In genomic region chr19:37079238-37079637, GRCh38 we compare ENCODE assay signal across 8 cellular contexts. TPM values are rescaled to one million over a fixed set of nuclear protein-coding genes. Genes with fewer than 3 reads are reported as not detected.
DNase-seq lines count a peak whose midpoint lies in the region; FAIRE-seq and TF ChIP-seq lines count a peak whose summit lies in the region.

No MANE protein-coding gene starts in this region.

- H3K27ac ChIP-seq in DOHH2 (ENCODE audit: low read depth, low read length) (no peak overlapping the region), H1 (ENCODE audit: low read depth, low read length) (no peak overlapping the region), ovary (no peak overlapping the region)

- H3K56ac ChIP-seq in H1 (replicated peaks; ENCODE audit: insufficient read length, low read depth, low read length) = no peak overlapping the region

- H4K91ac ChIP-seq in H1 (replicated peaks; ENCODE audit: insufficient read length, low read length) = no peak overlapping the region

- H2BK20ac ChIP-seq in H1 (ENCODE audit: low read length) = no peak overlapping the region

- no peak for TF ChIP-seq CTCF in DOHH2 (IDR thresholded peaks at IDR 0.05; ENCODE audit: low read depth, low read length, poor library complexity, severe bottlenecking)
- no peak for TF ChIP-seq CTCF in H1 (IDR thresholded peaks at IDR 0.05; ENCODE audit: control extremely low read depth in 1 of 3, insufficient read depth in 1 of 3, low read depth in 1 of 3, low read length in 3 of 3)
- no peak for TF ChIP-seq CTCF in ovary (IDR thresholded peaks at IDR 0.05)

- TF ChIP-seq POLR2A in H1 (IDR thresholded peaks at IDR 0.05; ENCODE audit: control extremely low read depth in 1 of 2, low read depth in 2 of 2, low read length in 2 of 2) (no peak), ovary (IDR thresholded peaks at IDR 0.05) (no peak)

- no peak overlapping the region for H4K8ac ChIP-seq in H1 (ENCODE audit: extremely low read depth, insufficient read depth, low read length)

- no peak for TF ChIP-seq RAD21 in H1 (IDR thresholded peaks at IDR 0.05 in 1 of 2, conservative IDR thresholded peaks at IDR 0.05 in 1 of 2; ENCODE audit: low read depth in 2 of 2, low read length in 2 of 2)

- peak overlapping the region; percentile 83 for H3K4me3 ChIP-seq in DOHH2 (ENCODE audit: low read length)
- peak overlapping the region; percentile 99 for H3K4me3 ChIP-seq in NT2/D1 (ENCODE audit: insufficient read length, low read depth)
- H3K4me3 ChIP-seq in H1 (ENCODE audit: extremely low read depth in 1 of 4, insufficient read depth in 2 of 4, low read depth in 3 of 4, low read length in 4 of 4) = peak overlapping the region; percentile 95 to 100 (median 98); a peak in 7 of 8 replicates
- H3K4me3 ChIP-seq in ovary = peak overlapping the region; percentile 68
- no peak overlapping the region; the same call in 1 of the 2 replicates for H3K4me3 ChIP-seq in H7 (ENCODE audit: insufficient read depth, low read depth, low read length)

- POLR2A ChIA-PET in H1 (lab: Charles Lee; ENCODE audit: partially characterized antibody) = interaction anchor here (1.0 kb wide), 1 partner anchor 9 kb away, joined by 3 read pairs; no protein-coding TSS in a partner anchor

- H3K4me1 ChIP-seq in DOHH2 (ENCODE audit: control insufficient read depth, low read length) (peaks cover 15% of the 10 kb centered on the region), NT2/D1 (ENCODE audit: insufficient read depth, insufficient read length) (no peaks in the 10 kb centered on the region), H1 (replicated peaks in 1 of 4; ENCODE audit: control insufficient read depth in 3 of 4, insufficient read depth in 4 of 4, low read length in 3 of 4) (peaks cover 0 to 7% (median under 1%) of the 10 kb centered on the region in 4 experiments; a peak in 3 of 7 replicates), ovary (ENCODE audit: insufficient read depth) (peaks cover 6% of the 10 kb centered on the region)

- H3K27me3 ChIP-seq in DOHH2 (ENCODE audit: control insufficient read depth, low read length) (no peaks in the 10 kb centered on the region), NT2/D1 (ENCODE audit: insufficient read depth, insufficient read length) (no peaks in the 10 kb centered on the region), H1 (replicated peaks in 1 of 4; ENCODE audit: control insufficient read depth in 3 of 4, extremely low read depth in 1 of 4, insufficient read depth in 3 of 4, low read length in 3 of 4) (no peaks in the 10 kb centered on the region), ovary (no peaks in the 10 kb centered on the region), H7 (ENCODE audit: control insufficient read depth, insufficient read depth, low read length) (no peaks in the 10 kb centered on the region)

- H2BK5ac ChIP-seq in H1 (ENCODE audit: low read depth, low read length) = no peak overlapping the region

- no peak overlapping the region for H2BK12ac ChIP-seq in H1 (ENCODE audit: low read depth, low read length)

- H3K14ac ChIP-seq in H1 (ENCODE audit: insufficient read length) = no peak overlapping the region

- no peak overlapping the region for H2BK120ac ChIP-seq in H1 (replicated peaks; ENCODE audit: low read depth, low read length)

- H3K4me2 ChIP-seq in DOHH2 (ENCODE audit: low read length) = peak overlapping the region; percentile 83
- H3K4me2 ChIP-seq in H1 (ENCODE audit: insufficient read depth in 1 of 2, low read depth in 2 of 2, low read length in 2 of 2) = peak overlapping the region; percentile 92 to 99

- H3K18ac ChIP-seq in H1 (ENCODE audit: extremely low read depth, low read length) = no peak overlapping the region

- H3F3A ChIP-seq in DOHH2 (ENCODE audit: control insufficient read depth, insufficient read depth) = no peaks in the 10 kb centered on the region

- FAIRE-seq in H1 (lab: Jason Lieb, UNC) = no peak

- no peak overlapping the region for H2BK15ac ChIP-seq in H1 (ENCODE audit: low read length)

- intact Hi-C loops in ovary (cut with DNase I) = no loop called here

- peaks cover 13% of the 10 kb centered on the region for H3K23me2 ChIP-seq in H1 (ENCODE audit: low read depth, low read length)

- H3K9me3 ChIP-seq in DOHH2 (ENCODE audit: control insufficient read depth, insufficient read depth, low read length) (peaks cover 16% of the 10 kb centered on the region; the same call in 1 of the 2 replicates), NT2/D1 (ENCODE audit: insufficient read depth, low read length) (peaks cover 13% of the 10 kb centered on the region; the same call in 1 of the 2 replicates), H1 (ENCODE audit: insufficient read depth in 2 of 2, low read depth in 1 of 2, low read length in 1 of 2) (peaks cover 4 to 16% of the 10 kb centered on the region in 2 experiments), ovary (peaks cover 2 to 4% of the 10 kb centered on the region in 2 donors)

- H3K79me2 ChIP-seq in DOHH2 (ENCODE audit: control insufficient read depth, low read length) = peaks cover 15% of the 10 kb centered on the region
- H3K79me2 ChIP-seq in H1 (ENCODE audit: control insufficient read depth in 1 of 2, insufficient read depth in 2 of 2, low read length in 2 of 2) = peaks cover 4 to 18% of the 10 kb centered on the region in 2 experiments

- H3K23ac ChIP-seq in H1 (ENCODE audit: insufficient read length) = no peak overlapping the region

- 83% methylated on average over 4 of the region's 4 CpGs; no CpG with 5 or more reads in 1 of the 2 experiments for whole genome bisulfite sequencing in H1 (ENCODE audit: extremely low coverage in 1 of 2, insufficient coverage in 1 of 2, insufficient read length in 1 of 2, insufficient replicate concordance in 2 of 2, low coverage in 1 of 2, low lambda C conversion rate in 2 of 2, missing lambda C conversion rate in 1 of 2), 2 experiments
- WGBS in ovary, 3 donors = 76 to 82% (median 79%) methylated on average over 4 of the region's 4 CpGs

- H2AK5ac ChIP-seq in H1 (ENCODE audit: low read depth, low read length) = no peak overlapping the region

- H3K4ac ChIP-seq in H1 (replicated peaks; ENCODE audit: insufficient read length, low read depth, low read length) = no peak overlapping the region

- TF ChIP-seq EP300 in H1 (IDR thresholded peaks at IDR 0.05; ENCODE audit: borderline replicate concordance in 1 of 2, low read depth in 2 of 2, low read length in 2 of 2) (no peak), ovary (IDR thresholded peaks at IDR 0.05) (no peak)

- H3K36me3 ChIP-seq in DOHH2 (ENCODE audit: control insufficient read depth, low read length) (no peaks in the 10 kb centered on the region), NT2/D1 (ENCODE audit: insufficient read depth, insufficient read length, low read length) (no peaks in the 10 kb centered on the region), H1 (ENCODE audit: control insufficient read depth in 2 of 4, insufficient read depth in 4 of 4, low read length in 3 of 4) (no peaks in the 10 kb centered on the region; a peak in 1 of 8 replicates), ovary (no peaks in the 10 kb centered on the region), H7 (replicated peaks; ENCODE audit: control insufficient read depth, insufficient read depth, low read length) (no peaks in the 10 kb centered on the region)

- CTCF ChIA-PET in H1 (lab: Charles Lee; ENCODE audit: partially characterized antibody) = no interaction called here

- no peak for DNase-seq in NT2/D1 (ENCODE audit: low read depth, low spot score)
- no peak for DNase-seq in H1 (ENCODE audit: low read depth in 1 of 2, low spot score in 2 of 2)
- DNase-seq in ovary = no peak
- DNase-seq in DMS114 treated with DMSO at 0.1 percent for 48 hours (lab: John Stamatoyannopoulos, UW; ENCODE audit: unreplicated experiment) = no peak
- DNase-seq in cortex of kidney (lab: John Stamatoyannopoulos, UW) = no peak
- no peak for DNase-seq in dedifferentiated amniotic fluid mesenchymal stem cell (ENCODE audit: extremely low spot score)
- DNase-seq in H7 = no peak

- peaks cover 10% of the 10 kb centered on the region for H3K79me1 ChIP-seq in H1 (ENCODE audit: low read depth, low read length)

- H3K9me2 ChIP-seq in DOHH2 (replicated peaks; ENCODE audit: control insufficient read depth, low read length) = no peaks in the 10 kb centered on the region

- H3K9ac ChIP-seq in NT2/D1 (ENCODE audit: insufficient read length, low read depth) (peak overlapping the region; percentile 96), H1 (replicated peaks in 1 of 4; ENCODE audit: extremely low read depth in 1 of 4, low read depth in 3 of 4, low read length in 3 of 4) (peak overlapping the region in 2 of 4 experiments; percentile 77 to 94; a peak in 3 of 7 replicates)

- H4K5ac ChIP-seq in H1 (ENCODE audit: insufficient read length, low read depth, low read length) = no peak overlapping the region

- peak overlapping the region; percentile 100; the same call in 1 of the 2 replicates for H2AFZ ChIP-seq in H1 (ENCODE audit: low read length)

- H4K20me1 ChIP-seq in DOHH2 (ENCODE audit: control insufficient read depth, insufficient read depth, low read depth, low read length) (no peaks in the 10 kb centered on the region), H1 (replicated peaks in 1 of 2; ENCODE audit: control insufficient read depth in 1 of 2, insufficient read depth in 2 of 2, low read length in 2 of 2) (no peaks in the 10 kb centered on the region)

TF ChIP-seq in H1, 55 proteins besides CTCF, POLR2A, EP300 and RAD21 (continues in another document):
- TF ChIP-seq FOSL1 (IDR thresholded peaks at IDR 0.05; ENCODE audit: insufficient read depth, low read depth, low read length) (no peak), BACH1 (IDR thresholded peaks at IDR 0.05; ENCODE audit: low read length) (no peak), POLR2AphosphoS5 (IDR thresholded peaks at IDR 0.05; ENCODE audit: low read depth, low read length) (no peak), CREB1 (IDR thresholded peaks at IDR 0.05) (no peak), GABPA (IDR thresholded peaks at IDR 0.05; ENCODE audit: borderline replicate concordance, insufficient read depth, low read length) (no peak), SRF (IDR thresholded peaks at IDR 0.05; ENCODE audit: low read depth, low read length) (no peak), SP1 (IDR thresholded peaks at IDR 0.05; ENCODE audit: low read depth, low read length) (no peak), HDAC2 (IDR thresholded peaks at IDR 0.05; ENCODE audit: borderline replicate concordance in 1 of 2, low read depth in 2 of 2, low read length in 2 of 2) (no peak), CHD1 (IDR thresholded peaks at IDR 0.05; ENCODE audit: low read depth, low read length) (no peak)

RNA-seq across cellular contexts. Expression of gene ZNF420, which starts 1.0 kb away (rescaled TPM):
- 8.8 and 10.5 TPM in 2 replicates for total RNA-seq in H1 (2021; fragmentation: NEBNext Ultra II Directional; extraction: Animal tissue kit (Norgen Biotek cat#: 25700))
- polyA plus RNA-seq in H1 (2011; rRNA removed) (1.1 and 1.7 TPM in 2 replicates), ovary (1 to 10 TPM; 8.2 TPM)
- 2.9 TPM for polyA plus RNA-seq in H1 (2011; cell fraction: cytosol; rRNA removed)
- 1.8 TPM for polyA plus RNA-seq in H1 (2011; cell fraction: nucleus; rRNA removed)
- polyA plus RNA-seq in H1 (2012, experiment 1 of 2) = 3.8 to 4.8 TPM (median 4.3 TPM) in 4 replicates
- polyA plus RNA-seq in H1 (2012, experiment 2 of 2) = 0.37 TPM
- polyA plus RNA-seq in H1 (2013, experiment 1 of 2) = 5.0 TPM
- 5.7 TPM for polyA plus RNA-seq in H1 (2013, experiment 2 of 2)
- 11.0 TPM in 2 replicates for polyA minus RNA-seq in H1 (2011; rRNA and poly(A)+ RNA removed)
- 3.2 TPM for polyA minus RNA-seq in H1 (2011; cell fraction: cytosol; rRNA and poly(A)+ RNA removed)
- 15.3 TPM for polyA minus RNA-seq in H1 (2011; cell fraction: nucleus; rRNA and poly(A)+ RNA removed)
- total RNA-seq in ovary = 10 to 100 TPM in 6 of 7 donors, 1 to 10 TPM in 1; 5.9 to 26.6 (median 16.3) TPM
- 5.0 and 10.7 TPM in 2 replicates for total RNA-seq in H7 (2014; rRNA removed; shearing (Covaris generic))
